ENCODE assay signal across 15 cellular contexts in genomic region chr3:55169608-55170010, GRCh38.
DNase-seq lines count a peak whose midpoint lies in the region; TF ChIP-seq lines count a peak whose summit lies in the region.
"Had no signal": no experiment of that assay in that cellular context is flagged by ENCODE, and none has a peak within 500 bp of the region (broad histone marks: within the 10 kb centered on the region; RNA-seq: fewer than 3 reads in every experiment).

No MANE protein-coding gene starts in this region.

- no peaks in the 10 kb centered on the region for H3K27me3 ChIP-seq in SJSA1 (replicated peaks)
- H3K27me3 ChIP-seq: right lobe of liver, suprapubic skin had no signal

- H3K4me3 ChIP-seq in SJSA1 (no peak overlapping the region), skeletal muscle cell (ENCODE audit: low read depth, low read length) (no peak overlapping the region)
- H3K4me3 ChIP-seq: HAP-1, right lobe of liver, suprapubic skin had no signal

- H3K9me3 ChIP-seq in SJSA1 (replicated peaks) = no peaks in the 10 kb centered on the region
- H3K9me3 ChIP-seq: HAP-1, right lobe of liver had no signal

- peaks cover 60% of the 10 kb centered on the region for H3K4me1 ChIP-seq in SJSA1 (replicated peaks)
- H3K4me1 ChIP-seq: HAP-1, right lobe of liver had no signal

- no peak for TF ChIP-seq CTCF in GM10266 (IDR thresholded peaks at IDR 0.05; ENCODE audit: control insufficient read depth, insufficient read depth, low read depth, missing control alignments)

- DNase-seq in GM04504 (ENCODE audit: low read depth) (peak; percentile 100), SJSA1 (ENCODE audit: low read depth in 1 of 2, low spot score in 2 of 2) (peak; percentile 68 to 88), fibroblast of peridontal ligament (ENCODE audit: extremely low read depth) (peak; percentile 97), skeletal muscle cell (ENCODE audit: low read depth) (peak; percentile 100), cerebellar nuclear complex (lab: John Stamatoyannopoulos, UW) (no peak), NOMO-1 treated with dmso at 0.1 percent for 144 hours (lab: John Stamatoyannopoulos, UW; ENCODE audit: unreplicated experiment) (no peak), GM10266 (ENCODE audit: extremely low spot score) (no peak), HuH-7 (ENCODE audit: low spot score) (no peak)
- DNase-seq: activated T-cell treated with anti-CD3 and anti-CD28 coated beads, Interleukin-2, amount 50 U/mL, for 1 hour; aorta; NCI-H1694 treated with DMSO at 0.1 percent for 48 hours; NCI-H82; right lobe of liver had no signal

- no peaks in the 10 kb centered on the region for H3K36me3 ChIP-seq in SJSA1
- H3K36me3 ChIP-seq: HAP-1, right lobe of liver, suprapubic skin had no signal

- peak overlapping the region; percentile 90 for H3K27ac ChIP-seq in SJSA1
- H3K27ac ChIP-seq: right lobe of liver, suprapubic skin had no signal

Comparison
In these comparisons a context has a peak if more than half of its experiments do, and no peak if none do; other contexts are left out.
1. DNase-seq: peak in GM04504 (single experiment), SJSA1 (2 of 2), fibroblast of peridontal ligament (single experiment) and skeletal muscle cell (single experiment); none in cerebellar nuclear complex (0 of 2), NOMO-1 treated with dmso at 0.1 percent for 144 hours (single experiment), GM10266 (single experiment) and HuH-7 (single experiment).